In the genomic region with DNA sequence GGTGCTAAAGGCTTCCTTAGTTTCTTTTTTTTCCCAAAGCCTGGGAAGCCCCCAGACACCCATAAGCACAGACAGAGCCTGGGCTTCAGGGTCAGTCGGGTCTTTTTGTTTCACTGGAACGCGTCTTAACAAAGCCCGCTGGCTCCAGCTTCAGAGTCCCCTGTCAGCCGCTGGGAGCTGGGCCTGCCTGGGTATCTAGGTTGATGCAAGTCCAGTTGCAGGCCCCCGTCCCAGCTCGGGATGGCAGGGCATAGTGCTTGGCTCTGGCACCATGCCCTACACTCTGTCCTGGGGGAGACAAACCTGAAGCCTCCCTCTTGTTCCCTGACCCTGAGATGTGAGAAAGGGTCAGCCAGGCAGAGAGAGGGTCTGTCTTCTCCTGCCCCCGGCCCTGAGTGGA, we compare ENCODE assay signal across 39 cellular contexts. TPM values are rescaled to one million over a fixed set of nuclear protein-coding genes. Genes with fewer than 3 reads are reported as not detected.
"Had no signal": no experiment of that assay in that cellular context is flagged by ENCODE, and none has a peak within 500 bp of the region (broad histone marks: within the 10 kb centered on the region; RNA-seq: fewer than 3 reads in every experiment).

No MANE protein-coding gene starts in this region.

- H3K36me3 ChIP-seq: brain microvascular endothelial cell, breast epithelium had no signal

- DNase-seq: activated CD4-positive, alpha-beta memory T cell treated with anti-CD3 and anti-CD28 coated beads, Interleukin-2, amount 10 ng/mL, durations not matched to agents 7 days and 5 days; activated CD4-positive, alpha-beta T cell treated with anti-CD3 and anti-CD28 coated beads for 1 hour; activated CD4-positive, alpha-beta T cell treated with anti-CD3 and anti-CD28 coated beads for 36 hours; activated CD4-positive, alpha-beta T cell treated with anti-CD3 and anti-CD28 coated beads for 48 hours; activated CD4-positive, alpha-beta T cell treated with anti-CD3 and anti-CD28 coated beads, Interleukin-2, amount 10 ng/mL, durations not matched to agents 7 days and 5 days; activated CD4-positive, alpha-beta T cell treated with anti-CD3 and anti-CD28 coated beads, Interleukin-2, amount 50 U/mL, for 48 hours; activated CD4-positive, CD25-positive, alpha-beta regulatory T cell; activated CD8-positive, alpha-beta memory T cell treated with anti-CD3 and anti-CD28 coated beads for 24 hours; activated CD8-positive, alpha-beta memory T cell treated with anti-CD3 and anti-CD28 coated beads, Interleukin-2, amount 10 ng/mL, durations not matched to agents 7 days and 5 days; activated CD8-positive, alpha-beta memory T cell treated with anti-CD3 and anti-CD28 coated beads, Interleukin-2, amount 50 U/mL, for 48 hours; activated CD8-positive, alpha-beta T cell treated with anti-CD3 and anti-CD28 coated beads, Interleukin-2, amount 10 ng/mL, durations not matched to agents 7 days and 5 days; activated effector memory CD4-positive, alpha-beta T cell treated with Interleukin-2 at 50 U/mL for 16 hours; activated gamma-delta T cell; activated naive CD4-positive, alpha-beta T cell treated with anti-CD3 and anti-CD28 coated beads, Interleukin-2, amount 10 ng/mL, durations not matched to agents 7 days and 5 days; activated naive CD4-positive, alpha-beta T cell treated with Interleukin-2 at 50 U/mL for 16 hours; activated naive CD8-positive, alpha-beta T cell treated with anti-CD3 and anti-CD28 coated beads, Interleukin-2, amount 10 ng/mL, durations not matched to agents 7 days and 5 days; activated naive CD8-positive, alpha-beta T cell treated with anti-CD3 and anti-CD28 coated beads, Interleukin-2, amount 50 U/mL, for 24 hours; activated T-cell treated with anti-CD3 and anti-CD28 coated beads, Interleukin-2, amount 50 U/mL, for 24 hours; activated T-cell treated with anti-CD3 and anti-CD28 coated beads, Interleukin-2, amount 50 U/mL, for 48 hours; amygdala; aorta; body of pancreas; brain microvascular endothelial cell; central memory CD4-positive, alpha-beta T cell; SW 1271; T-helper 1 cell; T-helper 2 cell; T-helper 9 cell had no signal

- H3K4me1 Mint-ChIP-seq: activated CD4-positive, alpha-beta memory T cell treated with anti-CD3 and anti-CD28 coated beads, Interleukin-2, amount 10 ng/mL, durations not matched to agents 7 days and 5 days; activated CD4-positive, alpha-beta T cell treated with anti-CD3 and anti-CD28 coated beads for 36 hours; activated CD4-positive, alpha-beta T cell treated with anti-CD3 and anti-CD28 coated beads, Interleukin-2, amount 10 ng/mL, durations not matched to agents 7 days and 5 days; activated CD8-positive, alpha-beta memory T cell treated with anti-CD3 and anti-CD28 coated beads, Interleukin-2, amount 10 ng/mL, durations not matched to agents 7 days and 5 days; activated naive CD4-positive, alpha-beta T cell treated with anti-CD3 and anti-CD28 coated beads, Interleukin-2, amount 10 ng/mL, durations not matched to agents 7 days and 5 days; activated naive CD4-positive, alpha-beta T cell treated with anti-CD3 and anti-CD28 coated beads, Interleukin-2, amount 50 U/mL, for 24 hours; activated naive CD8-positive, alpha-beta T cell treated with anti-CD3 and anti-CD28 coated beads, Interleukin-2, amount 10 ng/mL, durations not matched to agents 7 days and 5 days; activated naive CD8-positive, alpha-beta T cell treated with anti-CD3 and anti-CD28 coated beads, Interleukin-2, amount 50 U/mL, for 24 hours had no signal

- H3K27me3 ChIP-seq: body of pancreas, brain microvascular endothelial cell, breast epithelium had no signal

- H3K4me1 ChIP-seq: breast epithelium had no signal

- ATAC-seq: activated CD4-positive, alpha-beta T cell treated with anti-CD3 and anti-CD28 coated beads for 36 hours; activated CD4-positive, CD25-positive, alpha-beta regulatory T cell treated with anti-CD3 and anti-CD28 coated beads, Interleukin-2, amount 50 U/mL, for 24 hours; activated CD8-positive, alpha-beta memory T cell treated with anti-CD3 and anti-CD28 coated beads, Interleukin-2, amount 10 ng/mL, durations not matched to agents 7 days and 5 days; activated CD8-positive, alpha-beta T cell treated with anti-CD3 and anti-CD28 coated beads, Interleukin-2, amount 10 ng/mL, durations not matched to agents 7 days and 5 days; activated naive CD8-positive, alpha-beta T cell treated with anti-CD3 and anti-CD28 coated beads, Interleukin-2, amount 50 U/mL, for 24 hours; body of pancreas; WTC11 had no signal

- H3K9me3 Mint-ChIP-seq: activated CD4-positive, alpha-beta memory T cell treated with anti-CD3 and anti-CD28 coated beads, Interleukin-2, amount 10 ng/mL, durations not matched to agents 7 days and 5 days; activated CD4-positive, alpha-beta T cell treated with anti-CD3 and anti-CD28 coated beads, Interleukin-2, amount 10 ng/mL, durations not matched to agents 7 days and 5 days; activated naive CD4-positive, alpha-beta T cell treated with anti-CD3 and anti-CD28 coated beads, Interleukin-2, amount 10 ng/mL, durations not matched to agents 7 days and 5 days; activated naive CD4-positive, alpha-beta T cell treated with anti-CD3 and anti-CD28 coated beads, Interleukin-2, amount 50 U/mL, for 24 hours; activated naive CD8-positive, alpha-beta T cell treated with anti-CD3 and anti-CD28 coated beads, Interleukin-2, amount 10 ng/mL, durations not matched to agents 7 days and 5 days; activated naive CD8-positive, alpha-beta T cell treated with anti-CD3 and anti-CD28 coated beads, Interleukin-2, amount 50 U/mL, for 24 hours; activated T-cell treated with anti-CD3 and anti-CD28 coated beads, Interleukin-2, amount 50 U/mL, for 24 hours; activated T-helper 2 cell treated with anti-CD3 and anti-CD28 coated beads, Interferon-gamma antibody, Interleukin-2, Interleukin-4, amounts not matched to agents 10 μg/mL and 5 μg/mL and 100 μg/mL, durations not matched to agents 14 hours and 24 hours and 36 hours; T-helper 1 cell treated with Interleukin-12 subunit alpha and Interleukin-12 subunit beta and Interleukin-4 antibody, amounts not matched to agents 30 μg/mL and 1 μg/mL, for 36 hours; T-helper 2 cell treated with Interferon-gamma antibody and Interleukin-4, amounts not matched to agents 5 μg/mL and 100 μg/mL, for 36 hours; WTC11 had no signal

- H3K27ac ChIP-seq: body of pancreas, brain microvascular endothelial cell, breast epithelium, VCaP had no signal

- FAIRE-seq: astrocyte, TTC549 had no signal

- H3K27ac Mint-ChIP-seq: activated CD4-positive, alpha-beta memory T cell treated with anti-CD3 and anti-CD28 coated beads, Interleukin-2, amount 10 ng/mL, durations not matched to agents 7 days and 5 days; activated CD4-positive, alpha-beta T cell treated with anti-CD3 and anti-CD28 coated beads for 36 hours; activated CD4-positive, alpha-beta T cell treated with anti-CD3 and anti-CD28 coated beads, Interleukin-2, amount 10 ng/mL, durations not matched to agents 7 days and 5 days; activated CD8-positive, alpha-beta memory T cell treated with anti-CD3 and anti-CD28 coated beads, Interleukin-2, amount 10 ng/mL, durations not matched to agents 7 days and 5 days; activated CD8-positive, alpha-beta T cell treated with anti-CD3 and anti-CD28 coated beads, Interleukin-2, amount 10 ng/mL, durations not matched to agents 7 days and 5 days; activated naive CD4-positive, alpha-beta T cell treated with anti-CD3 and anti-CD28 coated beads, Interleukin-2, amount 10 ng/mL, durations not matched to agents 7 days and 5 days; activated naive CD4-positive, alpha-beta T cell treated with anti-CD3 and anti-CD28 coated beads, Interleukin-2, amount 50 U/mL, for 24 hours; activated naive CD8-positive, alpha-beta T cell; activated naive CD8-positive, alpha-beta T cell treated with anti-CD3 and anti-CD28 coated beads, Interleukin-2, amount 10 ng/mL, durations not matched to agents 7 days and 5 days; activated naive CD8-positive, alpha-beta T cell treated with anti-CD3 and anti-CD28 coated beads, Interleukin-2, amount 50 U/mL, for 24 hours; activated T-cell treated with anti-CD3 and anti-CD28 coated beads, Interleukin-2, amount 50 U/mL, for 24 hours; activated T-helper 2 cell treated with anti-CD3 and anti-CD28 coated beads, Interferon-gamma antibody, Interleukin-2, Interleukin-4, amounts not matched to agents 10 μg/mL and 5 μg/mL and 100 μg/mL, durations not matched to agents 14 hours and 24 hours and 36 hours; T-helper 1 cell treated with Interleukin-12 subunit alpha and Interleukin-12 subunit beta and Interleukin-4 antibody, amounts not matched to agents 30 μg/mL and 1 μg/mL, for 36 hours; T-helper 2 cell treated with Interferon-gamma antibody and Interleukin-4, amounts not matched to agents 5 μg/mL and 100 μg/mL, for 36 hours; WTC11 had no signal

- H3K4me3 Mint-ChIP-seq: activated CD4-positive, alpha-beta memory T cell treated with anti-CD3 and anti-CD28 coated beads, Interleukin-2, amount 10 ng/mL, durations not matched to agents 7 days and 5 days; activated CD4-positive, alpha-beta T cell treated with anti-CD3 and anti-CD28 coated beads for 36 hours; activated CD4-positive, alpha-beta T cell treated with anti-CD3 and anti-CD28 coated beads, Interleukin-2, amount 10 ng/mL, durations not matched to agents 7 days and 5 days; activated CD8-positive, alpha-beta memory T cell treated with anti-CD3 and anti-CD28 coated beads, Interleukin-2, amount 10 ng/mL, durations not matched to agents 7 days and 5 days; activated CD8-positive, alpha-beta T cell treated with anti-CD3 and anti-CD28 coated beads, Interleukin-2, amount 10 ng/mL, durations not matched to agents 7 days and 5 days; activated naive CD4-positive, alpha-beta T cell treated with anti-CD3 and anti-CD28 coated beads, Interleukin-2, amount 10 ng/mL, durations not matched to agents 7 days and 5 days; activated naive CD4-positive, alpha-beta T cell treated with anti-CD3 and anti-CD28 coated beads, Interleukin-2, amount 50 U/mL, for 24 hours; activated naive CD8-positive, alpha-beta T cell; activated naive CD8-positive, alpha-beta T cell treated with anti-CD3 and anti-CD28 coated beads, Interleukin-2, amount 10 ng/mL, durations not matched to agents 7 days and 5 days; activated naive CD8-positive, alpha-beta T cell treated with anti-CD3 and anti-CD28 coated beads, Interleukin-2, amount 50 U/mL, for 24 hours; activated T-cell treated with anti-CD3 and anti-CD28 coated beads, Interleukin-2, amount 50 U/mL, for 24 hours; T-helper 1 cell treated with Interleukin-12 subunit alpha and Interleukin-12 subunit beta and Interleukin-4 antibody, amounts not matched to agents 30 μg/mL and 1 μg/mL, for 36 hours; T-helper 2 cell treated with Interferon-gamma antibody and Interleukin-4, amounts not matched to agents 5 μg/mL and 100 μg/mL, for 36 hours; WTC11 had no signal

- H3K9me3 ChIP-seq: body of pancreas, breast epithelium had no signal

- H3K4me3 ChIP-seq: body of pancreas, breast epithelium had no signal

- H3K36me3 Mint-ChIP-seq: activated CD8-positive, alpha-beta memory T cell treated with anti-CD3 and anti-CD28 coated beads, Interleukin-2, amount 10 ng/mL, durations not matched to agents 7 days and 5 days; activated naive CD4-positive, alpha-beta T cell treated with anti-CD3 and anti-CD28 coated beads, Interleukin-2, amount 10 ng/mL, durations not matched to agents 7 days and 5 days; activated naive CD4-positive, alpha-beta T cell treated with anti-CD3 and anti-CD28 coated beads, Interleukin-2, amount 50 U/mL, for 24 hours; activated naive CD8-positive, alpha-beta T cell; activated naive CD8-positive, alpha-beta T cell treated with anti-CD3 and anti-CD28 coated beads, Interleukin-2, amount 10 ng/mL, durations not matched to agents 7 days and 5 days had no signal

RNA-seq across cellular contexts. Expression of a gene that starts 14.5 kb away (rescaled TPM):
- total RNA-seq: activated CD4-positive, alpha-beta memory T cell treated with anti-CD3 and anti-CD28 coated beads, Interleukin-2, amount 10 ng/mL, durations not matched to agents 7 days and 5 days; activated CD4-positive, alpha-beta T cell treated with anti-CD3 and anti-CD28 coated beads for 36 hours; activated CD4-positive, alpha-beta T cell treated with anti-CD3 and anti-CD28 coated beads, Interleukin-2, amount 10 ng/mL, durations not matched to agents 7 days and 5 days; activated CD8-positive, alpha-beta T cell treated with anti-CD3 and anti-CD28 coated beads, Interleukin-2, amount 10 ng/mL, durations not matched to agents 7 days and 5 days; activated naive CD8-positive, alpha-beta T cell treated with anti-CD3 and anti-CD28 coated beads, Interleukin-2, amount 10 ng/mL, durations not matched to agents 7 days and 5 days had no signal
